In the genomic region with DNA sequence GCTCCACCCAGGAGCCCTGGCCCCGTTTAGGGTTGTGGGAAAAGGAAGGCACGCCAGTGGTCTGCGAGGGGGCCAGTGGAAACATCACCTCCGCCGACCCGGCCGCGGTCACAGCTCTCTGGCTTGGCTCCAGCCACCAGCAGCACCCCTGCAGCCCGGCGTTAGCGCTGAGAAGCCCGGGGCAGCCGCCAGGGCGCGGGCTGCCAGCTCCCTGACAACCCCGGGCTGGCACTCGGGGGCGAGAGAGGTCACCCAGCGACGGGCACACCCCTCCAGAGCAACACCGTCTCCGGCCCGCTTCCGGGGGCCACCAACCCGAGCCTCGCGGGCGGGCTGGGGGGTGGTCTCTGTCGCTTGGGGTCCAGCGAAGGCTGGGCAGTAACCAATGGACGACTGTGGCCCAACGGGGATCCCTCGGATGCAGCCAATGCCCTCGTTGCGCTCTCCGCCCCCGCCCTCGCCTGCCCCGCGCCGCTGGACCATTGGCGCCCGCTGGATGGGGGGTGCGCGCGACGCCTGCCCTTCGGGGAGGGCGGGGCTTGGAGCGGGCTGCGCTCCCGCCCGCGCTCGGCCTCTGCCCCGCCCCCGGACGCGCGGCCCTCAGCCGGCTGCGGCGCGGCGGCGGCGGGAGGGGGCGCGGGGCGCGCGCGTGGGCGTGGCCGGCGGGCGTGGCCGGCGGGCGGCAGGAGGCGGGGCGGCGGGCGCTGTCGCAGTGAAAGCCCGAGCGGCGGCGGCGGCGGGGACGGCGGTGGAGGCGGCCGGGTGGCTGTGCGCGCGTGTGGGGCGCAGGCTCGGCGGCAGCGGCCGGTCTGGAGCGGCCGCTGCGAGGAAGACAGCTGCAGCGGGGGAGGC, we compare ENCODE assay signal across 1 cellular context.
TF ChIP-seq lines count a peak whose summit lies in the region.

A gene (plus strand): TSS at position 712 of the 852 bp plus-strand sequence. CDS start 1,007 bp downstream, outside the sequence.

TF ChIP-seq in HEK293, 187 proteins besides CTCF, POLR2A, EP300 and RAD21 (continued from another document and continues in another):
- no peak for TF ChIP-seq ZNF221 (tag by site-specific recombination; IDR thresholded peaks at IDR 0.05; ENCODE audit: borderline replicate concordance)
- TF ChIP-seq, protein P1, sequence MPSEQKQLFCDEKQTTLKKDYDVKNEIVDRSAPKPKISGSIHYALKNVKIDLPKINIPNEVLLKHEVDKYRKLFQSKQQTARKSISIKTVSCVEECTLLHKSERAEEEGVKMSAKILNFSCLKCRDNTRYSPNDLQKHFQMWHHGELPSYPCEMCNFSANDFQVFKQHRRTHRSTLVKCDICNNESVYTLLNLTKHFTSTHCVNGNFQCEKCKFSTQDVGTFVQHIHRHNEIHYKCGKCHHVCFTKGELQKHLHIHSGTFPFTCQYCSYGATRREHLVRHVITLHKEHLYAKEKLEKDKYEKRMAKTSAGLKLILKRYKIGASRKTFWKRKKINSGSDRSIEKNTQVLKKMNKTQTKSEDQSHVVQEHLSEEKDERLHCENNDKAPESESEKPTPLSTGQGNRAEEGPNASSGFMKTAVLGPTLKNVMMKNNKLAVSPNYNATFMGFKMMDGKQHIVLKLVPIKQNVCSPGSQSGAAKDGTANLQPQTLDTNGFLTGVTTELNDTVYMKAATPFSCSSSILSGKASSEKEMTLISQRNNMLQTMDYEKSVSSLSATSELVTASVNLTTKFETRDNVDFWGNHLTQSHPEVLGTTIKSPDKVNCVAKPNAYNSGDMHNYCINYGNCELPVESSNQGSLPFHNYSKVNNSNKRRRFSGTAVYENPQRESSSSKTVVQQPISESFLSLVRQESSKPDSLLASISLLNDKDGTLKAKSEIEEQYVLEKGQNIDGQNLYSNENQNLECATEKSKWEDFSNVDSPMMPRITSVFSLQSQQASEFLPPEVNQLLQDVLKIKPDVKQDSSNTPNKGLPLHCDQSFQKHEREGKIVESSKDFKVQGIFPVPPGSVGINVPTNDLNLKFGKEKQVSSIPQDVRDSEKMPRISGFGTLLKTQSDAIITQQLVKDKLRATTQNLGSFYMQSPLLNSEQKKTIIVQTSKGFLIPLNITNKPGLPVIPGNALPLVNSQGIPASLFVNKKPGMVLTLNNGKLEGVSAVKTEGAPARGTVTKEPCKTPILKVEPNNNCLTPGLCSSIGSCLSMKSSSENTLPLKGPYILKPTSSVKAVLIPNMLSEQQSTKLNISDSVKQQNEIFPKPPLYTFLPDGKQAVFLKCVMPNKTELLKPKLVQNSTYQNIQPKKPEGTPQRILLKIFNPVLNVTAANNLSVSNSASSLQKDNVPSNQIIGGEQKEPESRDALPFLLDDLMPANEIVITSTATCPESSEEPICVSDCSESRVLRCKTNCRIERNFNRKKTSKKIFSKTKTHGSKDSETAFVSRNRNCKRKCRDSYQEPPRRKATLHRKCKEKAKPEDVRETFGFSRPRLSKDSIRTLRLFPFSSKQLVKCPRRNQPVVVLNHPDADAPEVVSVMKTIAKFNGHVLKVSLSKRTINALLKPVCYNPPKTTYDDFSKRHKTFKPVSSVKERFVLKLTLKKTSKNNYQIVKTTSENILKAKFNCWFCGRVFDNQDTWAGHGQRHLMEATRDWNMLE (tag by site-specific recombination; conservative IDR thresholded peaks at IDR 0.05; ENCODE audit: low read depth): no peak
- TF ChIP-seq ZNF174 (tag by site-specific recombination; IDR thresholded peaks at IDR 0.05): no peak
- TF ChIP-seq ZNF24 (tag by site-specific recombination; IDR thresholded peaks at IDR 0.05): no peak
- TF ChIP-seq KLF1 (tag by site-specific recombination; IDR thresholded peaks at IDR 0.05): peak; percentile 52; the same call in 1 of the 2 replicates
- TF ChIP-seq, protein P2, sequence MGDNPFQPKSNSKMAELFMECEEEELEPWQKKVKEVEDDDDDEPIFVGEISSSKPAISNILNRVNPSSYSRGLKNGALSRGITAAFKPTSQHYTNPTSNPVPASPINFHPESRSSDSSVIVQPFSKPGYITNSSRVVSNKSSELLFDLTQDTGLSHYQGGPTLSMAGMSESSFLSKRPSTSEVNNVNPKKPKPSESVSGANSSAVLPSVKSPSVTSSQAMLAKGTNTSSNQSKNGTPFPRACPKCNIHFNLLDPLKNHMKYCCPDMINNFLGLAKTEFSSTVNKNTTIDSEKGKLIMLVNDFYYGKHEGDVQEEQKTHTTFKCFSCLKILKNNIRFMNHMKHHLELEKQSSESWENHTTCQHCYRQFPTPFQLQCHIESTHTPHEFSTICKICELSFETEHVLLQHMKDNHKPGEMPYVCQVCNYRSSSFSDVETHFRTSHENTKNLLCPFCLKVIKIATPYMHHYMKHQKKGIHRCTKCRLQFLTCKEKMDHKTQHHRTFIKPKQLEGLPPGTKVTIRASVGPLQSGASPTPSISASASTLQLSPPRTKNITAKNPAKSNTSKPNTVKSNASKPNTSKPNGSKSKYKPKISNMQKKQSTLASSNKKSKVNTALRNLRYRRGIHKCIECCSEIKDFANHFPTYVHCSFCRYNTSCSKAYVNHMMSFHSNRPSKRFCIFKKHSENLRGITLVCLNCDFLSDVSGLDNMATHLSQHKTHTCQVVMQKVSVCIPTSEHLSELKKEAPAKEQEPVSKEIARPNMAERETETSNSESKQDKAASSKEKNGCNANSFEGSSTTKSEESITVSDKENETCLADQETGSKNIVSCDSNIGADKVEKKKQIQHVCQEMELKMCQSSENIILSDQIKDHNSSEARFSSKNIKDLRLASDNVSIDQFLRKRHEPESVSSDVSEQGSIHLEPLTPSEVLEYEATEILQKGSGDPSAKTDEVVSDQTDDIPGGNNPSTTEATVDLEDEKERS (tag by site-specific recombination; IDR thresholded peaks at IDR 0.05): no peak
- TF ChIP-seq ZNF391 (tag by site-specific recombination; IDR thresholded peaks at IDR 0.05; ENCODE audit: borderline replicate concordance, low read depth): no peak
- TF ChIP-seq SCRT1 (tag by site-specific recombination; IDR thresholded peaks at IDR 0.05; ENCODE audit: borderline replicate concordance): no peak
- peak; percentile 96 for TF ChIP-seq SP2 (tag by site-specific recombination; IDR thresholded peaks at IDR 0.05)
- TF ChIP-seq REPIN1 (tag by site-specific recombination; IDR thresholded peaks at IDR 0.05; ENCODE audit: low read depth): no peak
- TF ChIP-seq, protein P3, sequence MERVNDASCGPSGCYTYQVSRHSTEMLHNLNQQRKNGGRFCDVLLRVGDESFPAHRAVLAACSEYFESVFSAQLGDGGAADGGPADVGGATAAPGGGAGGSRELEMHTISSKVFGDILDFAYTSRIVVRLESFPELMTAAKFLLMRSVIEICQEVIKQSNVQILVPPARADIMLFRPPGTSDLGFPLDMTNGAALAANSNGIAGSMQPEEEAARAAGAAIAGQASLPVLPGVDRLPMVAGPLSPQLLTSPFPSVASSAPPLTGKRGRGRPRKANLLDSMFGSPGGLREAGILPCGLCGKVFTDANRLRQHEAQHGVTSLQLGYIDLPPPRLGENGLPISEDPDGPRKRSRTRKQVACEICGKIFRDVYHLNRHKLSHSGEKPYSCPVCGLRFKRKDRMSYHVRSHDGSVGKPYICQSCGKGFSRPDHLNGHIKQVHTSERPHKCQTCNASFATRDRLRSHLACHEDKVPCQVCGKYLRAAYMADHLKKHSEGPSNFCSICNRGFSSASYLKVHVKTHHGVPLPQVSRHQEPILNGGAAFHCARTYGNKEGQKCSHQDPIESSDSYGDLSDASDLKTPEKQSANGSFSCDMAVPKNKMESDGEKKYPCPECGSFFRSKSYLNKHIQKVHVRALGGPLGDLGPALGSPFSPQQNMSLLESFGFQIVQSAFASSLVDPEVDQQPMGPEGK (tag by site-specific recombination; IDR thresholded peaks at IDR 0.05): peak; percentile 95
- peak; percentile 81 for TF ChIP-seq ZIC2 (tag by site-specific recombination; IDR thresholded peaks at IDR 0.05)
- TF ChIP-seq ZSCAN23 (tag by site-specific recombination; IDR thresholded peaks at IDR 0.05): no peak
- TF ChIP-seq TCF7L2 (IDR thresholded peaks at IDR 0.05; ENCODE audit: borderline replicate concordance, low read depth, low read length): no peak
- TF ChIP-seq, protein P4, sequence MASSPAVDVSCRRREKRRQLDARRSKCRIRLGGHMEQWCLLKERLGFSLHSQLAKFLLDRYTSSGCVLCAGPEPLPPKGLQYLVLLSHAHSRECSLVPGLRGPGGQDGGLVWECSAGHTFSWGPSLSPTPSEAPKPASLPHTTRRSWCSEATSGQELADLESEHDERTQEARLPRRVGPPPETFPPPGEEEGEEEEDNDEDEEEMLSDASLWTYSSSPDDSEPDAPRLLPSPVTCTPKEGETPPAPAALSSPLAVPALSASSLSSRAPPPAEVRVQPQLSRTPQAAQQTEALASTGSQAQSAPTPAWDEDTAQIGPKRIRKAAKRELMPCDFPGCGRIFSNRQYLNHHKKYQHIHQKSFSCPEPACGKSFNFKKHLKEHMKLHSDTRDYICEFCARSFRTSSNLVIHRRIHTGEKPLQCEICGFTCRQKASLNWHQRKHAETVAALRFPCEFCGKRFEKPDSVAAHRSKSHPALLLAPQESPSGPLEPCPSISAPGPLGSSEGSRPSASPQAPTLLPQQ (tag by site-specific recombination; IDR thresholded peaks at IDR 0.05): peak; percentile 46; the same call in 1 of the 2 replicates
- TF ChIP-seq ZNF530 (tag by site-specific recombination; IDR thresholded peaks at IDR 0.05; ENCODE audit: low read depth): no peak
- TF ChIP-seq ZNF76 (tag by site-specific recombination; IDR thresholded peaks at IDR 0.05; ENCODE audit: borderline replicate concordance, low read depth): peak; percentile 49; the same call in 1 of the 2 replicates
- no peak for TF ChIP-seq ZNF654 (tag by site-specific recombination; IDR thresholded peaks at IDR 0.05; ENCODE audit: low read depth)
- TF ChIP-seq, protein P5, sequence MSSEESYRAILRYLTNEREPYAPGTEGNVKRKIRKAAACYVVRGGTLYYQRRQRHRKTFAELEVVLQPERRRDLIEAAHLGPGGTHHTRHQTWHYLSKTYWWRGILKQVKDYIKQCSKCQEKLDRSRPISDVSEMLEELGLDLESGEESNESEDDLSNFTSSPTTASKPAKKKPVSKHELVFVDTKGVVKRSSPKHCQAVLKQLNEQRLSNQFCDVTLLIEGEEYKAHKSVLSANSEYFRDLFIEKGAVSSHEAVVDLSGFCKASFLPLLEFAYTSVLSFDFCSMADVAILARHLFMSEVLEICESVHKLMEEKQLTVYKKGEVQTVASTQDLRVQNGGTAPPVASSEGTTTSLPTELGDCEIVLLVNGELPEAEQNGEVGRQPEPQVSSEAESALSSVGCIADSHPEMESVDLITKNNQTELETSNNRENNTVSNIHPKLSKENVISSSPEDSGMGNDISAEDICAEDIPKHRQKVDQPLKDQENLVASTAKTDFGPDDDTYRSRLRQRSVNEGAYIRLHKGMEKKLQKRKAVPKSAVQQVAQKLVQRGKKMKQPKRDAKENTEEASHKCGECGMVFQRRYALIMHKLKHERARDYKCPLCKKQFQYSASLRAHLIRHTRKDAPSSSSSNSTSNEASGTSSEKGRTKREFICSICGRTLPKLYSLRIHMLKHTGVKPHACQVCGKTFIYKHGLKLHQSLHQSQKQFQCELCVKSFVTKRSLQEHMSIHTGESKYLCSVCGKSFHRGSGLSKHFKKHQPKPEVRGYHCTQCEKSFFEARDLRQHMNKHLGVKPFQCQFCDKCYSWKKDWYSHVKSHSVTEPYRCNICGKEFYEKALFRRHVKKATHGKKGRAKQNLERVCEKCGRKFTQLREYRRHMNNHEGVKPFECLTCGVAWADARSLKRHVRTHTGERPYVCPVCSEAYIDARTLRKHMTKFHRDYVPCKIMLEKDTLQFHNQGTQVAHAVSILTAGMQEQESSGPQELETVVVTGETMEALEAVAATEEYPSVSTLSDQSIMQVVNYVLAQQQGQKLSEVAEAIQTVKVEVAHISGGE (tag by site-specific recombination; conservative IDR thresholded peaks at IDR 0.05; ENCODE audit: low read depth): peak; percentile 73
- no peak for TF ChIP-seq ZNF423 (tag by site-specific recombination; IDR thresholded peaks at IDR 0.05)
- TF ChIP-seq SCRT2 (tag by site-specific recombination; IDR thresholded peaks at IDR 0.05): peak; percentile 58; the same call in 1 of the 2 replicates
- no peak for TF ChIP-seq ZNF624 (tag by site-specific recombination; IDR thresholded peaks at IDR 0.05)
- TF ChIP-seq, protein P6, sequence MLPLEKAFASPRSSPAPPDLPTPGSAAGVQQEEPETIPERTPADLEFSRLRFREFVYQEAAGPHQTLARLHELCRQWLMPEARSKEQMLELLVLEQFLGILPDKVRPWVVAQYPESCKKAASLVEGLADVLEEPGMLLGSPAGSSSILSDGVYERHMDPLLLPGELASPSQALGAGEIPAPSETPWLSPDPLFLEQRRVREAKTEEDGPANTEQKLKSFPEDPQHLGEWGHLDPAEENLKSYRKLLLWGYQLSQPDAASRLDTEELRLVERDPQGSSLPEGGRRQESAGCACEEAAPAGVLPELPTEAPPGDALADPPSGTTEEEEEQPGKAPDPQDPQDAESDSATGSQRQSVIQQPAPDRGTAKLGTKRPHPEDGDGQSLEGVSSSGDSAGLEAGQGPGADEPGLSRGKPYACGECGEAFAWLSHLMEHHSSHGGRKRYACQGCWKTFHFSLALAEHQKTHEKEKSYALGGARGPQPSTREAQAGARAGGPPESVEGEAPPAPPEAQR (tag by site-specific recombination; IDR thresholded peaks at IDR 0.05): no peak
- TF ChIP-seq, protein P7, sequence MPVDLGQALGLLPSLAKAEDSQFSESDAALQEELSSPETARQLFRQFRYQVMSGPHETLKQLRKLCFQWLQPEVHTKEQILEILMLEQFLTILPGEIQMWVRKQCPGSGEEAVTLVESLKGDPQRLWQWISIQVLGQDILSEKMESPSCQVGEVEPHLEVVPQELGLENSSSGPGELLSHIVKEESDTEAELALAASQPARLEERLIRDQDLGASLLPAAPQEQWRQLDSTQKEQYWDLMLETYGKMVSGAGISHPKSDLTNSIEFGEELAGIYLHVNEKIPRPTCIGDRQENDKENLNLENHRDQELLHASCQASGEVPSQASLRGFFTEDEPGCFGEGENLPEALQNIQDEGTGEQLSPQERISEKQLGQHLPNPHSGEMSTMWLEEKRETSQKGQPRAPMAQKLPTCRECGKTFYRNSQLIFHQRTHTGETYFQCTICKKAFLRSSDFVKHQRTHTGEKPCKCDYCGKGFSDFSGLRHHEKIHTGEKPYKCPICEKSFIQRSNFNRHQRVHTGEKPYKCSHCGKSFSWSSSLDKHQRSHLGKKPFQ (tag by site-specific recombination; IDR thresholded peaks at IDR 0.05): no peak
- no peak for TF ChIP-seq MZF1 (tag by site-specific recombination; IDR thresholded peaks at IDR 0.05; ENCODE audit: borderline replicate concordance)
- TF ChIP-seq ZNF248 (tag by site-specific recombination; IDR thresholded peaks at IDR 0.05): no peak
- TF ChIP-seq ZEB2 (tag by site-specific recombination; IDR thresholded peaks at IDR 0.05): peak; percentile 72; the same call in 1 of the 2 replicates
- no peak for TF ChIP-seq PRDM1 (tag by site-specific recombination; IDR thresholded peaks at IDR 0.05)
- TF ChIP-seq, protein P8, sequence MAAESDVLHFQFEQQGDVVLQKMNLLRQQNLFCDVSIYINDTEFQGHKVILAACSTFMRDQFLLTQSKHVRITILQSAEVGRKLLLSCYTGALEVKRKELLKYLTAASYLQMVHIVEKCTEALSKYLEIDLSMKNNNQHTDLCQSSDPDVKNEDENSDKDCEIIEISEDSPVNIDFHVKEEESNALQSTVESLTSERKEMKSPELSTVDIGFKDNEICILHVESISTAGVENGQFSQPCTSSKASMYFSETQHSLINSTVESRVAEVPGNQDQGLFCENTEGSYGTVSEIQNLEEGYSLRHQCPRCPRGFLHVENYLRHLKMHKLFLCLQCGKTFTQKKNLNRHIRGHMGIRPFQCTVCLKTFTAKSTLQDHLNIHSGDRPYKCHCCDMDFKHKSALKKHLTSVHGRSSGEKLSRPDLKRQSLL (tag by site-specific recombination; IDR thresholded peaks at IDR 0.05): 0 out of 2 replicates have a peak, but pooled peaks have one; percentile 11
